Comparison of ENCODE assay signal across 17 cellular contexts in the genomic region with DNA sequence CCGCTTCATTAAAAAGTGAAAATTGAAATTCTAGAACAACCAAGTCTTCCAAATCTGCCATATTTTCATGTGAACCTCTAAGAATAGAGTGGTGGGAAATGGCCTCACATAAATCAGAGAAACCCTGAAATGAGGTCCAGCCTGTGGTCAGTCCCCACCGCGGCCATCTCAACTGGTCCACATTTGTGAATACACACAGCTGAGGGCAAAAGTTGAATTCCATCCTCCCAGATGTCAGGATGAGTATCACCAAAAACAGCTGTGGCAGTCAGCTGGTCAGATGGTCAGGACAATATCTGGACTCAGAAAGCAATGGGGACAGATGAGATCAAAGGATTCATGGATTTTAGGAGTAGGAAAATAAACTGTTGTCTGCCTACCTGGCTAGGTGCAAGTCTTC.
A peak's percentile ranks its signal among the peaks of the same experiment; 100 is the strongest.
DNase-seq lines count a peak whose midpoint lies in the region; ATAC-seq, FAIRE-seq and TF ChIP-seq lines count a peak whose summit lies in the region.
"Had no signal": no experiment of that assay in that cellular context is flagged by ENCODE, and none has a peak within 500 bp of the region (broad histone marks: within the 10 kb centered on the region; RNA-seq: fewer than 3 reads in every experiment).

No MANE protein-coding gene starts in this region.

- H3K4me3 Mint-ChIP-seq in HFFc6 (no peak overlapping the region), astrocyte (ENCODE audit: unreplicated experiment) (no peak overlapping the region)
- H3K4me3 Mint-ChIP-seq in activated CD8-positive, alpha-beta T cell treated with anti-CD3 and anti-CD28 coated beads for 36 hours: no peak overlapping the region
- H3K4me3 Mint-ChIP-seq: B cell; CD8-positive, alpha-beta T cell had no signal

- H3K9me3 Mint-ChIP-seq in HFFc6 (peaks cover 11% of the 10 kb centered on the region), astrocyte (ENCODE audit: unreplicated experiment) (peaks cover 6% of the 10 kb centered on the region)
- no peaks in the 10 kb centered on the region for H3K9me3 Mint-ChIP-seq in activated CD8-positive, alpha-beta T cell treated with anti-CD3 and anti-CD28 coated beads for 36 hours

- no peaks in the 10 kb centered on the region for H3K27me3 Mint-ChIP-seq in HFFc6 (ENCODE audit: insufficient read depth)
- H3K27me3 Mint-ChIP-seq in astrocyte (ENCODE audit: low read depth, unreplicated experiment): no peaks in the 10 kb centered on the region
- no peaks in the 10 kb centered on the region for H3K27me3 Mint-ChIP-seq in activated CD8-positive, alpha-beta T cell treated with anti-CD3 and anti-CD28 coated beads for 36 hours
- H3K27me3 Mint-ChIP-seq: B cell had no signal

- H3K4me3 ChIP-seq in ACC112 (ENCODE audit: low read depth, low read length) (no peak overlapping the region), astrocyte (ENCODE audit: insufficient read depth, low read depth, low read length) (no peak overlapping the region), osteoblast (ENCODE audit: insufficient read depth, low read length) (no peak overlapping the region)
- H3K4me3 ChIP-seq: BLaER1 treated with 17β-estradiol and CSF1 and Interleukin-3, amounts not matched to agents 10 nM and 100 nM had no signal

- no peaks in the 10 kb centered on the region for H3K27me3 ChIP-seq in ACC112 (ENCODE audit: insufficient read depth, low read length)
- no peaks in the 10 kb centered on the region for H3K27me3 ChIP-seq in astrocyte (ENCODE audit: insufficient read depth, low read length)
- no peaks in the 10 kb centered on the region for H3K27me3 ChIP-seq in osteoblast (ENCODE audit: insufficient read depth, low read length)
- H3K27me3 ChIP-seq: BLaER1 treated with 17β-estradiol and CSF1 and Interleukin-3, amounts not matched to agents 10 nM and 100 nM had no signal

- H3K9ac ChIP-seq in astrocyte (ENCODE audit: low read length): no peak overlapping the region
- H3K9ac ChIP-seq: BLaER1 treated with 17β-estradiol and CSF1 and Interleukin-3, amounts not matched to agents 10 nM and 100 nM had no signal

- no peak overlapping the region for H3K4me2 ChIP-seq in astrocyte (ENCODE audit: low read length)
- no peak overlapping the region for H3K4me2 ChIP-seq in osteoblast (ENCODE audit: insufficient read depth, low read length)
- H3K4me2 ChIP-seq: BLaER1 treated with 17β-estradiol and CSF1 and Interleukin-3, amounts not matched to agents 10 nM and 100 nM had no signal

- DNase-seq in HFFc6 (no peak), astrocyte (ENCODE audit: low read depth) (no peak), osteoblast (ENCODE audit: insufficient read length, low spot score, missing footprints) (no peak), substantia nigra (lab: John Stamatoyannopoulos, UW) (no peak)
- no peak for DNase-seq in activated CD8-positive, alpha-beta T cell treated with anti-CD3 and anti-CD28 coated beads for 36 hours
- no peak for DNase-seq in stimulated activated CD4-positive, alpha-beta T cell treated with anti-CD3 and anti-CD28 coated beads, Interleukin-12 subunit alpha, Interleukin-12 subunit beta, amount 100 ng/mL, for 4 hours
- DNase-seq: 8988T; Calu3; CD8-positive, alpha-beta T cell; DMS79 treated with DMSO at 0.1 percent for 48 hours; GOT3; H7 had no signal

- H3K27ac Mint-ChIP-seq in HFFc6 (peak overlapping the region; percentile 61), astrocyte (ENCODE audit: unreplicated experiment) (no peak overlapping the region)
- no peak overlapping the region for H3K27ac Mint-ChIP-seq in activated CD8-positive, alpha-beta T cell treated with anti-CD3 and anti-CD28 coated beads for 36 hours
- H3K27ac Mint-ChIP-seq: B cell; CD8-positive, alpha-beta T cell had no signal

- no peaks in the 10 kb centered on the region for H4K20me1 ChIP-seq in astrocyte (ENCODE audit: insufficient read depth, low read length)
- no peaks in the 10 kb centered on the region for H4K20me1 ChIP-seq in osteoblast (ENCODE audit: insufficient read depth, low read length)
- H4K20me1 ChIP-seq: BLaER1 treated with 17β-estradiol and CSF1 and Interleukin-3, amounts not matched to agents 10 nM and 100 nM had no signal

- H3K27ac ChIP-seq in ACC112 (ENCODE audit: low read depth, low read length) (peak overlapping the region; percentile 55; the same call in 1 of the 2 replicates), astrocyte (ENCODE audit: low read depth, low read length) (peak overlapping the region; percentile 46), osteoblast (ENCODE audit: low read depth, low read length) (peak overlapping the region; percentile 44), substantia nigra (ENCODE audit: low read depth, low read length, poor library complexity, severe bottlenecking) (no peak overlapping the region)
- H3K27ac ChIP-seq: BLaER1 treated with 17β-estradiol and CSF1 and Interleukin-3, amounts not matched to agents 10 nM and 100 nM had no signal

- H3K4me1 Mint-ChIP-seq in HFFc6 (ENCODE audit: low read depth) (peaks cover 56% of the 10 kb centered on the region), astrocyte (ENCODE audit: low read depth, unreplicated experiment) (peaks cover 29% of the 10 kb centered on the region)
- no peaks in the 10 kb centered on the region for H3K4me1 Mint-ChIP-seq in activated CD8-positive, alpha-beta T cell treated with anti-CD3 and anti-CD28 coated beads for 36 hours (ENCODE audit: low read depth)
- H3K4me1 Mint-ChIP-seq: B cell had no signal

- CTCF ChIA-PET in activated CD8-positive, alpha-beta T cell treated with anti-CD3 and anti-CD28 coated beads for 36 hours (lab: Charles Lee): no interaction called here

- intact Hi-C loops in activated CD8-positive, alpha-beta T cell treated with anti-CD3 and anti-CD28 coated beads for 36 hours (cut with micrococcal nuclease): no loop called here

- peaks cover 37% of the 10 kb centered on the region for H3K4me1 ChIP-seq in ACC112 (ENCODE audit: control insufficient read depth, insufficient read depth, low read length, unreplicated experiment)
- H3K4me1 ChIP-seq in astrocyte (ENCODE audit: insufficient read depth, low read length): peaks cover 27% of the 10 kb centered on the region
- H3K4me1 ChIP-seq in osteoblast (ENCODE audit: insufficient read depth, low read length): peaks cover 40% of the 10 kb centered on the region
- H3K4me1 ChIP-seq: BLaER1 treated with 17β-estradiol and CSF1 and Interleukin-3, amounts not matched to agents 10 nM and 100 nM had no signal

- FAIRE-seq in astrocyte (lab: Jason Lieb, UNC): no peak
- FAIRE-seq: GM12891 had no signal

- no peaks in the 10 kb centered on the region for H3K79me2 ChIP-seq in ACC112 (ENCODE audit: control insufficient read depth, insufficient read depth, low read length, unreplicated experiment)
- no peaks in the 10 kb centered on the region for H3K79me2 ChIP-seq in astrocyte (ENCODE audit: insufficient read depth, low read length)
- no peaks in the 10 kb centered on the region for H3K79me2 ChIP-seq in osteoblast (ENCODE audit: insufficient read depth, low read length)

- no peak for TF ChIP-seq CTCF in HFFc6 (IDR thresholded peaks at IDR 0.05)
- TF ChIP-seq CTCF in astrocyte (IDR thresholded peaks at IDR 0.05; ENCODE audit: insufficient read depth, low read depth, low read length): no peak
- TF ChIP-seq CTCF in osteoblast (IDR thresholded peaks at IDR 0.05; ENCODE audit: extremely low read depth, low read depth, low read length): no peak
- TF ChIP-seq CTCF in activated CD8-positive, alpha-beta T cell treated with anti-CD3 and anti-CD28 coated beads for 36 hours (IDR thresholded peaks at IDR 0.05): no peak

- H3K36me3 ChIP-seq in ACC112 (ENCODE audit: insufficient read depth, low read length) (no peaks in the 10 kb centered on the region), astrocyte (ENCODE audit: insufficient read depth, low read length) (no peaks in the 10 kb centered on the region), osteoblast (ENCODE audit: insufficient read depth, low read length) (no peaks in the 10 kb centered on the region)
- H3K36me3 ChIP-seq: BLaER1 treated with 17β-estradiol and CSF1 and Interleukin-3, amounts not matched to agents 10 nM and 100 nM had no signal

- no peaks in the 10 kb centered on the region for H3K9me3 ChIP-seq in astrocyte (ENCODE audit: insufficient read depth, low read depth, low read length)
- peaks cover 1% of the 10 kb centered on the region for H3K9me3 ChIP-seq in osteoblast (ENCODE audit: low read depth, low read length)

- POLR2A ChIA-PET in activated CD8-positive, alpha-beta T cell treated with anti-CD3 and anti-CD28 coated beads for 36 hours (lab: Charles Lee): no interaction called here

- H2AFZ ChIP-seq in ACC112 (ENCODE audit: low read length, unreplicated experiment): no peak overlapping the region
- H2AFZ ChIP-seq in astrocyte (ENCODE audit: low read depth, low read length): no peak overlapping the region
- no peak overlapping the region for H2AFZ ChIP-seq in osteoblast (ENCODE audit: low read length)

- peaks cover 22% of the 10 kb centered on the region for H3K36me3 Mint-ChIP-seq in HFFc6 (ENCODE audit: low read depth)
- no peaks in the 10 kb centered on the region for H3K36me3 Mint-ChIP-seq in astrocyte (ENCODE audit: low read depth, unreplicated experiment)
- no peaks in the 10 kb centered on the region for H3K36me3 Mint-ChIP-seq in activated CD8-positive, alpha-beta T cell treated with anti-CD3 and anti-CD28 coated beads for 36 hours (ENCODE audit: low read depth)
- H3K36me3 Mint-ChIP-seq: CD8-positive, alpha-beta T cell had no signal

- no peak for ATAC-seq in activated CD8-positive, alpha-beta T cell treated with anti-CD3 and anti-CD28 coated beads for 36 hours
- ATAC-seq: CD8-positive, alpha-beta T cell; HCT116 had no signal
